Comparison of ENCODE assay signal across 8 cellular contexts in genomic region chr9:111937781-111938426, GRCh38. TPM values are rescaled to one million over a fixed set of nuclear protein-coding genes. Genes with fewer than 3 reads are reported as not detected.
A peak's percentile ranks its signal among the peaks of the same experiment; 100 is the strongest.
DNase-seq lines count a peak whose midpoint lies in the region; ATAC-seq and TF ChIP-seq lines count a peak whose summit lies in the region.

No MANE protein-coding gene starts in this region.

- intact Hi-C loops in mucosa of descending colon (cut with DNase I, micrococcal nuclease) = no loop called here

- peak overlapping the region; percentile 75 to 88 for H3K27ac Mint-ChIP-seq in activated naive CD4-positive, alpha-beta T cell treated with anti-CD3 and anti-CD28 coated beads, Interleukin-2, amount 50 U/mL, for 72 hours

- DNase-seq in AG10803 (ENCODE audit: low read depth) (peak; percentile 42), OCI-M1 (lab: John Stamatoyannopoulos, UW) (peak; percentile 42), mucosa of descending colon (peak in 2 of 3 donors; percentile 51 to 66), thoracic aorta (ENCODE audit: low spot score) (no peak), germinal center (ENCODE audit: low spot score) (no peak)
- peak; percentile 48 to 75 for DNase-seq in activated naive CD4-positive, alpha-beta T cell treated with anti-CD3 and anti-CD28 coated beads, Interleukin-2, amount 50 U/mL, for 72 hours (ENCODE audit: low spot score in 2 of 2)

- H3K27me3 ChIP-seq in thoracic aorta (replicated peaks; ENCODE audit: insufficient read depth) = no peaks in the 10 kb centered on the region

- no peaks in the 10 kb centered on the region for H3K36me3 ChIP-seq in mucosa of descending colon (ENCODE audit: low read depth)
- H3K36me3 ChIP-seq in thoracic aorta = peaks cover 3% of the 10 kb centered on the region

- H3K4me3 ChIP-seq in AG10803 (ENCODE audit: low read length) (no peak overlapping the region), mucosa of descending colon (no peak overlapping the region), thoracic aorta (peak overlapping the region; percentile 14)

- peaks cover 8% of the 10 kb centered on the region in 2 donors for H3K9me3 Mint-ChIP-seq in activated naive CD4-positive, alpha-beta T cell treated with anti-CD3 and anti-CD28 coated beads, Interleukin-2, amount 50 U/mL, for 72 hours

- peaks cover 5% of the 10 kb centered on the region for H3K4me1 ChIP-seq in mucosa of descending colon (ENCODE audit: low read depth)
- peaks cover 9 to 12% of the 10 kb centered on the region in 2 donors for H3K4me1 ChIP-seq in thoracic aorta (ENCODE audit: control insufficient read depth in 1 of 2, low read depth in 2 of 2)

- H3K27ac ChIP-seq in thoracic aorta = peak overlapping the region in 1 of 2 donors; percentile 13

- ATAC-seq in GM21367 (IDR thresholded peaks at IDR 0.05; ENCODE audit: unreplicated experiment) = peak; percentile 70
- peak; percentile 89 to 93 for ATAC-seq in activated naive CD4-positive, alpha-beta T cell treated with anti-CD3 and anti-CD28 coated beads, Interleukin-2, amount 50 U/mL, for 72 hours
- peak; percentile 82 for ATAC-seq in mucosa of descending colon
- ATAC-seq in thoracic aorta (ENCODE audit: insufficient number of reproducible peaks, low FRiP score, low read depth) = no peak
- ATAC-seq in GM19328 (IDR thresholded peaks at IDR 0.05; ENCODE audit: unreplicated experiment) = no peak

- no peak for TF ChIP-seq CTCF in AG10803 (conservative IDR thresholded peaks at IDR 0.05; ENCODE audit: low read length)
- no peak for TF ChIP-seq CTCF in mucosa of descending colon (IDR thresholded peaks at IDR 0.05)
- TF ChIP-seq CTCF in thoracic aorta (IDR thresholded peaks at IDR 0.05) = no peak

- no peaks in the 10 kb centered on the region for H3K9me3 ChIP-seq in mucosa of descending colon
- no peaks in the 10 kb centered on the region for H3K9me3 ChIP-seq in thoracic aorta

- peaks cover 13 to 35% of the 10 kb centered on the region in 2 donors for H3K36me3 Mint-ChIP-seq in activated naive CD4-positive, alpha-beta T cell treated with anti-CD3 and anti-CD28 coated beads, Interleukin-2, amount 50 U/mL, for 72 hours

RNA-seq across cellular contexts. Expression of gene UGCG, which starts 41.3 kb away (rescaled TPM):
- total RNA-seq in activated naive CD4-positive, alpha-beta T cell treated with anti-CD3 and anti-CD28 coated beads, Interleukin-2, amount 50 U/mL, for 72 hours = 10 to 100 TPM; 12.5 to 23.5 TPM
- total RNA-seq in mucosa of descending colon = 10 to 100 TPM; 36.5 to 48.2 (median 39.8) TPM
- 10 to 100 TPM; 17.9 to 87.8 TPM for total RNA-seq in thoracic aorta

Comparison
In these comparisons a context has a peak if more than half of its experiments do, and no peak if none do; other contexts are left out.
1. DNase-seq: peak in AG10803 (single experiment), OCI-M1 (single experiment), activated naive CD4-positive, alpha-beta T cell treated with anti-CD3 and anti-CD28 coated beads, Interleukin-2, amount 50 U/mL, for 72 hours (2 of 2) and mucosa of descending colon (2 of 3); none in thoracic aorta (single experiment) and germinal center (single experiment).
2. ATAC-seq: peak in GM21367 (single experiment), activated naive CD4-positive, alpha-beta T cell treated with anti-CD3 and anti-CD28 coated beads, Interleukin-2, amount 50 U/mL, for 72 hours (2 of 2) and mucosa of descending colon (single experiment); none in thoracic aorta (single experiment) and GM19328 (single experiment).